ENCODE assay signal across 1 cellular context in genomic region chr1:63784489-63785390, GRCh38.
TF ChIP-seq lines count a peak whose summit lies in the region.

No MANE protein-coding gene starts in this region.

TF ChIP-seq in HEK293, 187 proteins besides CTCF, POLR2A, EP300 and RAD21 (continued from another document and continues in another):
- TF ChIP-seq ZNF398 (tag by site-specific recombination; IDR thresholded peaks at IDR 0.05) (no peak), ZNF175 (tag by site-specific recombination; IDR thresholded peaks at IDR 0.05) (no peak), WT1 (tag by site-specific recombination; IDR thresholded peaks at IDR 0.05) (no peak), ZNF626 (tag by site-specific recombination; IDR thresholded peaks at IDR 0.05) (no peak), ZNF426 (tag by site-specific recombination; IDR thresholded peaks at IDR 0.05) (no peak), SP2 (tag by site-specific recombination; IDR thresholded peaks at IDR 0.05) (no peak), GLIS1 (tag by site-specific recombination; IDR thresholded peaks at IDR 0.05) (no peak), ZNF324 (tag by site-specific recombination; IDR thresholded peaks at IDR 0.05) (no peak), ZNF169 (tag by site-specific recombination; IDR thresholded peaks at IDR 0.05) (no peak), ZNF660 (tag by site-specific recombination; IDR thresholded peaks at IDR 0.05) (no peak), PRDM10 (tag by site-specific recombination; IDR thresholded peaks at IDR 0.05) (peak; percentile 79), ZNF792 (tag by site-specific recombination; IDR thresholded peaks at IDR 0.05) (no peak), ZNF394 (tag by site-specific recombination; IDR thresholded peaks at IDR 0.05; ENCODE audit: borderline replicate concordance) (no peak), ZNF114 (tag by site-specific recombination; IDR thresholded peaks at IDR 0.05) (no peak), ZNF280D (tag by site-specific recombination; IDR thresholded peaks at IDR 0.05) (no peak), YY2 (tag by site-specific recombination; IDR thresholded peaks at IDR 0.05) (0 out of 2 replicates have a peak, but pooled peaks have one; percentile 29), GFI1B (tag by site-specific recombination; IDR thresholded peaks at IDR 0.05) (no peak), ATF2 (tag by site-specific recombination; IDR thresholded peaks at IDR 0.05; ENCODE audit: low read depth) (no peak), ZNF350 (tag by site-specific recombination; IDR thresholded peaks at IDR 0.05) (no peak), ZNF335 (tag by site-specific recombination; conservative IDR thresholded peaks at IDR 0.05) (peak; percentile 31; the same call in 1 of the 2 replicates), MEIS1 (CRISPR knock-in tag; IDR thresholded peaks at IDR 0.05; ENCODE audit: borderline replicate concordance) (no peak), ZNF138 (tag by site-specific recombination; IDR thresholded peaks at IDR 0.05; ENCODE audit: borderline replicate concordance) (no peak), ZSCAN30 (tag by site-specific recombination; IDR thresholded peaks at IDR 0.05) (no peak), ZNF544 (tag by site-specific recombination; IDR thresholded peaks at IDR 0.05) (no peak)
- TF ChIP-seq, protein P1, sequence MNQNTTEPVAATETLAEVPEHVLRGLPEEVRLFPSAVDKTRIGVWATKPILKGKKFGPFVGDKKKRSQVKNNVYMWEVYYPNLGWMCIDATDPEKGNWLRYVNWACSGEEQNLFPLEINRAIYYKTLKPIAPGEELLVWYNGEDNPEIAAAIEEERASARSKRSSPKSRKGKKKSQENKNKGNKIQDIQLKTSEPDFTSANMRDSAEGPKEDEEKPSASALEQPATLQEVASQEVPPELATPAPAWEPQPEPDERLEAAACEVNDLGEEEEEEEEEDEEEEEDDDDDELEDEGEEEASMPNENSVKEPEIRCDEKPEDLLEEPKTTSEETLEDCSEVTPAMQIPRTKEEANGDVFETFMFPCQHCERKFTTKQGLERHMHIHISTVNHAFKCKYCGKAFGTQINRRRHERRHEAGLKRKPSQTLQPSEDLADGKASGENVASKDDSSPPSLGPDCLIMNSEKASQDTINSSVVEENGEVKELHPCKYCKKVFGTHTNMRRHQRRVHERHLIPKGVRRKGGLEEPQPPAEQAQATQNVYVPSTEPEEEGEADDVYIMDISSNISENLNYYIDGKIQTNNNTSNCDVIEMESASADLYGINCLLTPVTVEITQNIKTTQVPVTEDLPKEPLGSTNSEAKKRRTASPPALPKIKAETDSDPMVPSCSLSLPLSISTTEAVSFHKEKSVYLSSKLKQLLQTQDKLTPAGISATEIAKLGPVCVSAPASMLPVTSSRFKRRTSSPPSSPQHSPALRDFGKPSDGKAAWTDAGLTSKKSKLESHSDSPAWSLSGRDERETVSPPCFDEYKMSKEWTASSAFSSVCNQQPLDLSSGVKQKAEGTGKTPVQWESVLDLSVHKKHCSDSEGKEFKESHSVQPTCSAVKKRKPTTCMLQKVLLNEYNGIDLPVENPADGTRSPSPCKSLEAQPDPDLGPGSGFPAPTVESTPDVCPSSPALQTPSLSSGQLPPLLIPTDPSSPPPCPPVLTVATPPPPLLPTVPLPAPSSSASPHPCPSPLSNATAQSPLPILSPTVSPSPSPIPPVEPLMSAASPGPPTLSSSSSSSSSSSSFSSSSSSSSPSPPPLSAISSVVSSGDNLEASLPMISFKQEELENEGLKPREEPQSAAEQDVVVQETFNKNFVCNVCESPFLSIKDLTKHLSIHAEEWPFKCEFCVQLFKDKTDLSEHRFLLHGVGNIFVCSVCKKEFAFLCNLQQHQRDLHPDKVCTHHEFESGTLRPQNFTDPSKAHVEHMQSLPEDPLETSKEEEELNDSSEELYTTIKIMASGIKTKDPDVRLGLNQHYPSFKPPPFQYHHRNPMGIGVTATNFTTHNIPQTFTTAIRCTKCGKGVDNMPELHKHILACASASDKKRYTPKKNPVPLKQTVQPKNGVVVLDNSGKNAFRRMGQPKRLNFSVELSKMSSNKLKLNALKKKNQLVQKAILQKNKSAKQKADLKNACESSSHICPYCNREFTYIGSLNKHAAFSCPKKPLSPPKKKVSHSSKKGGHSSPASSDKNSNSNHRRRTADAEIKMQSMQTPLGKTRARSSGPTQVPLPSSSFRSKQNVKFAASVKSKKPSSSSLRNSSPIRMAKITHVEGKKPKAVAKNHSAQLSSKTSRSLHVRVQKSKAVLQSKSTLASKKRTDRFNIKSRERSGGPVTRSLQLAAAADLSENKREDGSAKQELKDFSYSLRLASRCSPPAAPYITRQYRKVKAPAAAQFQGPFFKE (tag by site-specific recombination; IDR thresholded peaks at IDR 0.05; ENCODE audit: borderline replicate concordance): no peak
- TF ChIP-seq, protein P2, sequence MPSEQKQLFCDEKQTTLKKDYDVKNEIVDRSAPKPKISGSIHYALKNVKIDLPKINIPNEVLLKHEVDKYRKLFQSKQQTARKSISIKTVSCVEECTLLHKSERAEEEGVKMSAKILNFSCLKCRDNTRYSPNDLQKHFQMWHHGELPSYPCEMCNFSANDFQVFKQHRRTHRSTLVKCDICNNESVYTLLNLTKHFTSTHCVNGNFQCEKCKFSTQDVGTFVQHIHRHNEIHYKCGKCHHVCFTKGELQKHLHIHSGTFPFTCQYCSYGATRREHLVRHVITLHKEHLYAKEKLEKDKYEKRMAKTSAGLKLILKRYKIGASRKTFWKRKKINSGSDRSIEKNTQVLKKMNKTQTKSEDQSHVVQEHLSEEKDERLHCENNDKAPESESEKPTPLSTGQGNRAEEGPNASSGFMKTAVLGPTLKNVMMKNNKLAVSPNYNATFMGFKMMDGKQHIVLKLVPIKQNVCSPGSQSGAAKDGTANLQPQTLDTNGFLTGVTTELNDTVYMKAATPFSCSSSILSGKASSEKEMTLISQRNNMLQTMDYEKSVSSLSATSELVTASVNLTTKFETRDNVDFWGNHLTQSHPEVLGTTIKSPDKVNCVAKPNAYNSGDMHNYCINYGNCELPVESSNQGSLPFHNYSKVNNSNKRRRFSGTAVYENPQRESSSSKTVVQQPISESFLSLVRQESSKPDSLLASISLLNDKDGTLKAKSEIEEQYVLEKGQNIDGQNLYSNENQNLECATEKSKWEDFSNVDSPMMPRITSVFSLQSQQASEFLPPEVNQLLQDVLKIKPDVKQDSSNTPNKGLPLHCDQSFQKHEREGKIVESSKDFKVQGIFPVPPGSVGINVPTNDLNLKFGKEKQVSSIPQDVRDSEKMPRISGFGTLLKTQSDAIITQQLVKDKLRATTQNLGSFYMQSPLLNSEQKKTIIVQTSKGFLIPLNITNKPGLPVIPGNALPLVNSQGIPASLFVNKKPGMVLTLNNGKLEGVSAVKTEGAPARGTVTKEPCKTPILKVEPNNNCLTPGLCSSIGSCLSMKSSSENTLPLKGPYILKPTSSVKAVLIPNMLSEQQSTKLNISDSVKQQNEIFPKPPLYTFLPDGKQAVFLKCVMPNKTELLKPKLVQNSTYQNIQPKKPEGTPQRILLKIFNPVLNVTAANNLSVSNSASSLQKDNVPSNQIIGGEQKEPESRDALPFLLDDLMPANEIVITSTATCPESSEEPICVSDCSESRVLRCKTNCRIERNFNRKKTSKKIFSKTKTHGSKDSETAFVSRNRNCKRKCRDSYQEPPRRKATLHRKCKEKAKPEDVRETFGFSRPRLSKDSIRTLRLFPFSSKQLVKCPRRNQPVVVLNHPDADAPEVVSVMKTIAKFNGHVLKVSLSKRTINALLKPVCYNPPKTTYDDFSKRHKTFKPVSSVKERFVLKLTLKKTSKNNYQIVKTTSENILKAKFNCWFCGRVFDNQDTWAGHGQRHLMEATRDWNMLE (tag by site-specific recombination; conservative IDR thresholded peaks at IDR 0.05; ENCODE audit: low read depth): 0 out of 2 replicates have a peak, but pooled peaks have one; percentile 4
- TF ChIP-seq, protein P3, sequence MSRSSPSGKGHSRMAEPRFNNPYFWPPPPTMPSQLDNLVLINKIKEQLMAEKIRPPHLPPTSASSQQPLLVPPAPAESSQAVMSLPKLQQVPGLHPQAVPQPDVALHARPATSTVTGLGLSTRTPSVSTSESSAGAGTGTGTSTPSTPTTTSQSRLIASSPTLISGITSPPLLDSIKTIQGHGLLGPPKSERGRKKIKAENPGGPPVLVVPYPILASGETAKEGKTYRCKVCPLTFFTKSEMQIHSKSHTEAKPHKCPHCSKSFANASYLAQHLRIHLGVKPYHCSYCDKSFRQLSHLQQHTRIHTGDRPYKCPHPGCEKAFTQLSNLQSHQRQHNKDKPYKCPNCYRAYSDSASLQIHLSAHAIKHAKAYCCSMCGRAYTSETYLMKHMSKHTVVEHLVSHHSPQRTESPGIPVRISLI (tag by site-specific recombination; IDR thresholded peaks at IDR 0.05): no peak
- TF ChIP-seq, protein P4, sequence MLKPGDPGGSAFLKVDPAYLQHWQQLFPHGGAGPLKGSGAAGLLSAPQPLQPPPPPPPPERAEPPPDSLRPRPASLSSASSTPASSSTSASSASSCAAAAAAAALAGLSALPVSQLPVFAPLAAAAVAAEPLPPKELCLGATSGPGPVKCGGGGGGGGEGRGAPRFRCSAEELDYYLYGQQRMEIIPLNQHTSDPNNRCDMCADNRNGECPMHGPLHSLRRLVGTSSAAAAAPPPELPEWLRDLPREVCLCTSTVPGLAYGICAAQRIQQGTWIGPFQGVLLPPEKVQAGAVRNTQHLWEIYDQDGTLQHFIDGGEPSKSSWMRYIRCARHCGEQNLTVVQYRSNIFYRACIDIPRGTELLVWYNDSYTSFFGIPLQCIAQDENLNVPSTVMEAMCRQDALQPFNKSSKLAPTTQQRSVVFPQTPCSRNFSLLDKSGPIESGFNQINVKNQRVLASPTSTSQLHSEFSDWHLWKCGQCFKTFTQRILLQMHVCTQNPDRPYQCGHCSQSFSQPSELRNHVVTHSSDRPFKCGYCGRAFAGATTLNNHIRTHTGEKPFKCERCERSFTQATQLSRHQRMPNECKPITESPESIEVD (tag by site-specific recombination; IDR thresholded peaks at IDR 0.05): peak; percentile 96
